ENCODE assay signal across 2 cellular contexts in genomic region chr4:8615921-8616787, GRCh38.
TF ChIP-seq lines count a peak whose summit lies in the region.

No MANE protein-coding gene starts in this region.

TF ChIP-seq in HepG2, 621 proteins besides CTCF, POLR2A, EP300 and RAD21:
- no peak for TF ChIP-seq HIVEP1 (CRISPR knock-in tag; IDR thresholded peaks at IDR 0.05)
- TF ChIP-seq ZNF274 (CRISPR knock-in tag; IDR thresholded peaks at IDR 0.05) = no peak
- no peak for TF ChIP-seq RBM22 (optimal IDR thresholded peaks at IDR 0.05; ENCODE audit: low read length)
- TF ChIP-seq ZNF713 (CRISPR knock-in tag; IDR thresholded peaks at IDR 0.05) = no peak

TF ChIP-seq in WTC11, 78 proteins besides CTCF, POLR2A, EP300 and RAD21:
- no peak for TF ChIP-seq ZNF416 (CRISPR knock-in tag; IDR thresholded peaks at IDR 0.05)
- TF ChIP-seq AR (CRISPR knock-in tag; IDR thresholded peaks at IDR 0.05) = no peak
